ENCODE assay signal across 14 cellular contexts in genomic region chr9:16032799-16033198, GRCh38.
DNase-seq lines count a peak whose midpoint lies in the region; ATAC-seq, FAIRE-seq and TF ChIP-seq lines count a peak whose summit lies in the region.
"Had no signal": no experiment of that assay in that cellular context is flagged by ENCODE, and none has a peak within 500 bp of the region (broad histone marks: within the 10 kb centered on the region; RNA-seq: fewer than 3 reads in every experiment).

No MANE protein-coding gene starts in this region.

- no peaks in the 10 kb centered on the region for H3K79me2 ChIP-seq in HepG2 (ENCODE audit: insufficient read depth, low read length)
- no peaks in the 10 kb centered on the region for H3K79me2 ChIP-seq in SK-N-SH (ENCODE audit: insufficient read depth)

- TF ChIP-seq POLR2A in HepG2 (IDR thresholded peaks at IDR 0.05; ENCODE audit: insufficient read depth in 1 of 2, low read depth in 2 of 2, low read length in 2 of 2) (no peak), right lobe of liver (IDR thresholded peaks at IDR 0.05) (no peak), sigmoid colon (IDR thresholded peaks at IDR 0.05) (no peak)

- no peak overlapping the region for H3K27ac Mint-ChIP-seq in glutamatergic neuron (ENCODE audit: unreplicated experiment)
- no peak overlapping the region for H3K27ac Mint-ChIP-seq in activated T-helper 17 cell treated with anti-CD3 and anti-CD28 coated beads, Interleukin-2, amount 50 U/mL, for 72 hours

- H3K4me3 ChIP-seq in HepG2 (replicated peaks in 1 of 3; ENCODE audit: insufficient read depth in 1 of 3, low read depth in 2 of 3, low read length in 3 of 3) (no peak overlapping the region), right lobe of liver (no peak overlapping the region), SK-N-SH (ENCODE audit: low read depth in 2 of 2, low read length in 1 of 2) (no peak overlapping the region), sigmoid colon (no peak overlapping the region)
- H3K4me3 ChIP-seq: ascending aorta, BLaER1, esophagus squamous epithelium had no signal

- H2AFZ ChIP-seq in HepG2 (ENCODE audit: low read length) (no peak overlapping the region), SK-N-SH (ENCODE audit: low read depth) (no peak overlapping the region)

- TF ChIP-seq EP300 in HepG2 (IDR thresholded peaks at IDR 0.05; ENCODE audit: low read depth in 2 of 2, low read length in 2 of 2) (no peak), HepG2 (CRISPR knock-in tag; IDR thresholded peaks at IDR 0.05; ENCODE audit: borderline replicate concordance) (no peak), SK-N-SH (IDR thresholded peaks at IDR 0.05; ENCODE audit: borderline replicate concordance in 1 of 2, low read depth in 1 of 2, low read length in 1 of 2) (no peak), sigmoid colon (IDR thresholded peaks at IDR 0.05) (no peak)

- H3K9me3 ChIP-seq in HepG2 (ENCODE audit: low read length) (no peaks in the 10 kb centered on the region), right lobe of liver (no peaks in the 10 kb centered on the region), SK-N-SH (peaks cover 7% of the 10 kb centered on the region), sigmoid colon (no peaks in the 10 kb centered on the region)
- H3K9me3 ChIP-seq: ascending aorta, BLaER1, esophagus squamous epithelium had no signal

- intact Hi-C loops in HepG2 (cut with micrococcal nuclease; ENCODE audit: unreplicated experiment): loop anchor here (10.0 kb wide), 1 partner anchor 158 kb away; no protein-coding TSS in a partner anchor
- intact Hi-C loops in right lobe of liver (cut with DNase I): no loop called here
- intact Hi-C loops in sigmoid colon (cut with DNase I): no loop called here

- no peaks in the 10 kb centered on the region for H3K27me3 Mint-ChIP-seq in glutamatergic neuron (ENCODE audit: unreplicated experiment)
- no peaks in the 10 kb centered on the region for H3K27me3 Mint-ChIP-seq in activated T-helper 17 cell treated with anti-CD3 and anti-CD28 coated beads, Interleukin-2, amount 50 U/mL, for 72 hours

- H3K4me1 Mint-ChIP-seq in glutamatergic neuron (ENCODE audit: low read depth, unreplicated experiment): no peaks in the 10 kb centered on the region
- no peaks in the 10 kb centered on the region for H3K4me1 Mint-ChIP-seq in activated T-helper 17 cell treated with anti-CD3 and anti-CD28 coated beads, Interleukin-2, amount 50 U/mL, for 72 hours

- no TSS peak for BruUV-seq in HepG2 (replicated peaks; lab: Mats Ljungman, UMichigan)

- in situ Hi-C loops in HepG2 (cut with HindIII; ENCODE audit: extremely low pct_ligation_motif_present, low pct_unique_long_range_greater_than_20kb): no loop called here

- H3K27ac ChIP-seq in HepG2 (ENCODE audit: extremely low read length, insufficient read depth, low read length): no peak overlapping the region
- H3K27ac ChIP-seq in right lobe of liver: no peak overlapping the region
- no peak overlapping the region for H3K27ac ChIP-seq in SK-N-SH (ENCODE audit: low read depth in 2 of 2, low read length in 1 of 2)
- H3K27ac ChIP-seq in foreskin keratinocyte: no peak overlapping the region
- H3K27ac ChIP-seq in sigmoid colon: no peak overlapping the region
- H3K27ac ChIP-seq: ascending aorta, BLaER1, esophagus squamous epithelium had no signal

- H3K9ac ChIP-seq in HepG2 (ENCODE audit: insufficient read depth, low read depth, low read length) (no peak overlapping the region), SK-N-SH (no peak overlapping the region)
- H3K9ac ChIP-seq: BLaER1 had no signal

- H3K9me3 Mint-ChIP-seq in glutamatergic neuron (ENCODE audit: unreplicated experiment): peaks cover 3% of the 10 kb centered on the region
- peaks cover 5% of the 10 kb centered on the region for H3K9me3 Mint-ChIP-seq in activated T-helper 17 cell treated with anti-CD3 and anti-CD28 coated beads, Interleukin-2, amount 50 U/mL, for 72 hours

- peaks cover 8% of the 10 kb centered on the region for H3F3A ChIP-seq in SK-N-SH (replicated peaks; ENCODE audit: insufficient read depth)

- H3K27me3 ChIP-seq in HepG2 (ENCODE audit: control insufficient read depth in 1 of 2, insufficient read depth in 2 of 2, low read length in 2 of 2) (no peaks in the 10 kb centered on the region), right lobe of liver (no peaks in the 10 kb centered on the region), SK-N-SH (ENCODE audit: insufficient read depth) (no peaks in the 10 kb centered on the region), foreskin keratinocyte (no peaks in the 10 kb centered on the region), sigmoid colon (no peaks in the 10 kb centered on the region)
- H3K27me3 ChIP-seq: ascending aorta, BLaER1, esophagus squamous epithelium had no signal

- POLR2A ChIA-PET in HepG2 (lab: Yijun Ruan, JAX) (no interaction called here), SK-N-SH (lab: Yijun Ruan, JAX) (no interaction called here)

- H3K4me2 ChIP-seq in HepG2 (ENCODE audit: low read depth, low read length) (no peak overlapping the region), SK-N-SH (no peak overlapping the region)
- H3K4me2 ChIP-seq: BLaER1 had no signal

- peak; percentile 55 for ATAC-seq in HepG2
- ATAC-seq in right lobe of liver: no peak
- ATAC-seq in foreskin keratinocyte: no peak
- no peak for ATAC-seq in activated T-helper 17 cell treated with anti-CD3 and anti-CD28 coated beads, Interleukin-2, amount 50 U/mL, for 72 hours (replicated peaks)

- H3K36me3 Mint-ChIP-seq in glutamatergic neuron (ENCODE audit: unreplicated experiment): no peaks in the 10 kb centered on the region
- no peaks in the 10 kb centered on the region for H3K36me3 Mint-ChIP-seq in activated T-helper 17 cell treated with anti-CD3 and anti-CD28 coated beads, Interleukin-2, amount 50 U/mL, for 72 hours (ENCODE audit: low read depth)

- no peak for TF ChIP-seq RAD21 in HepG2 (CRISPR knock-in tag; IDR thresholded peaks at IDR 0.05)
- peak; percentile 50 for TF ChIP-seq RAD21 in SK-N-SH (IDR thresholded peaks at IDR 0.05; ENCODE audit: low read length)

- H4K20me1 ChIP-seq in HepG2 (ENCODE audit: insufficient read depth, low read length): no peaks in the 10 kb centered on the region
- no peaks in the 10 kb centered on the region for H4K20me1 ChIP-seq in SK-N-SH (ENCODE audit: insufficient read depth)
- H4K20me1 ChIP-seq: BLaER1 had no signal

- H3K9me2 ChIP-seq in SK-N-SH: no peaks in the 10 kb centered on the region

- no peak for FAIRE-seq in HepG2 (lab: Jason Lieb, UNC)

- WGBS in HepG2 (ENCODE audit: low lambda C conversion rate): 50% methylated on average over 1 of the region's 2 CpGs
- 40% methylated on average over 1 of the region's 2 CpGs for WGBS in right lobe of liver (ENCODE audit: insufficient coverage, low coverage, low lambda C conversion rate, missing lambda C conversion rate)
- WGBS in SK-N-SH (ENCODE audit: low lambda C conversion rate): 83% methylated on average over 2 of the region's 2 CpGs
- 77 to 79% methylated on average over 2 of the region's 2 CpGs for WGBS in sigmoid colon, 2 donors

- no peak overlapping the region for H3K4me3 Mint-ChIP-seq in glutamatergic neuron (ENCODE audit: unreplicated experiment)
- no peak overlapping the region for H3K4me3 Mint-ChIP-seq in activated T-helper 17 cell treated with anti-CD3 and anti-CD28 coated beads, Interleukin-2, amount 50 U/mL, for 72 hours

- DNase-seq in HepG2 (ENCODE audit: low spot score): no peak
- DNase-seq in right lobe of liver: no peak
- DNase-seq in SK-N-SH: no peak
- DNase-seq in foreskin keratinocyte: peak in 1 of 2 donors; percentile 22
- DNase-seq in sigmoid colon: no peak
- DNase-seq in glutamatergic neuron: no peak
- DNase-seq in mucosa of gallbladder (ENCODE audit: low spot score): no peak
- DNase-seq: activated CD8-positive, alpha-beta memory T cell treated with anti-CD3 and anti-CD28 coated beads, Interleukin-2, amount 50 U/mL, for 48 hours; esophagus squamous epithelium; stimulated activated CD4-positive, alpha-beta T cell treated with anti-CD3 and anti-CD28 coated beads, Interleukin-4, amount 100 ng/mL, for 4 hours; T-helper 9 cell had no signal

- CTCF ChIA-PET in HepG2 (lab: Yijun Ruan, JAX; ENCODE audit: low intra/inter-chr PET ratio, low total read pairs): no interaction called here
- CTCF ChIA-PET in SK-N-SH (lab: Yijun Ruan, JAX): no interaction called here

- H3K4me1 ChIP-seq in HepG2 (ENCODE audit: insufficient read depth, low read length) (no peaks in the 10 kb centered on the region), right lobe of liver (no peaks in the 10 kb centered on the region), SK-N-SH (ENCODE audit: control insufficient read depth in 1 of 2, insufficient read depth in 2 of 2, low read depth in 1 of 2, low read length in 1 of 2) (peaks cover 0 to 17% of the 10 kb centered on the region in 2 experiments; a peak in 2 of 4 replicates), foreskin keratinocyte (peaks cover 10% of the 10 kb centered on the region), sigmoid colon (peaks cover 0 to 10% (median 3%) of the 10 kb centered on the region in 4 donors)
- H3K4me1 ChIP-seq: ascending aorta, esophagus squamous epithelium had no signal

- H3K36me3 ChIP-seq in HepG2 (replicated peaks in 1 of 2; ENCODE audit: control insufficient read depth in 1 of 2, insufficient read depth in 2 of 2, low read length in 2 of 2) (no peaks in the 10 kb centered on the region), right lobe of liver (no peaks in the 10 kb centered on the region), SK-N-SH (replicated peaks in 1 of 2; ENCODE audit: control insufficient read depth in 1 of 2, insufficient read depth in 2 of 2, low read length in 1 of 2) (peaks cover 0 to under 1% of the 10 kb centered on the region in 2 experiments), sigmoid colon (no peaks in the 10 kb centered on the region)
- H3K36me3 ChIP-seq: ascending aorta, BLaER1, esophagus squamous epithelium had no signal

- TF ChIP-seq CTCF in HepG2 (CRISPR knock-in tag; IDR thresholded peaks at IDR 0.05): peak; percentile 37; the same call in 1 of the 2 replicates
- no peak for TF ChIP-seq CTCF in right lobe of liver (IDR thresholded peaks at IDR 0.05)
- TF ChIP-seq CTCF in SK-N-SH (IDR thresholded peaks at IDR 0.05): peak; percentile 41
- TF ChIP-seq CTCF in foreskin keratinocyte (conservative IDR thresholded peaks at IDR 0.05): peak; percentile 22
- TF ChIP-seq CTCF in sigmoid colon (IDR thresholded peaks at IDR 0.05): no peak
- no peak for TF ChIP-seq CTCF in glutamatergic neuron (IDR thresholded peaks at IDR 0.05; ENCODE audit: partially characterized antibody, unreplicated experiment)

TF ChIP-seq in HepG2, 621 proteins besides CTCF, POLR2A, EP300 and RAD21:
- TF ChIP-seq STAG1 (CRISPR knock-in tag; IDR thresholded peaks at IDR 0.05): peak; percentile 26; the same call in 1 of the 2 replicates
- no peak for TF ChIP-seq CHD4 (IDR thresholded peaks at IDR 0.05; ENCODE audit: borderline replicate concordance, low read length)

TF ChIP-seq in SK-N-SH, 30 proteins besides CTCF, POLR2A, EP300 and RAD21 (continues in another document):
- TF ChIP-seq GATA2 (CRISPR knock-in tag; IDR thresholded peaks at IDR 0.05): no peak
- TF ChIP-seq POLR2AphosphoS5 (IDR thresholded peaks at IDR 0.05; ENCODE audit: low read depth, low read length): no peak
- no peak for TF ChIP-seq GABPA (IDR thresholded peaks at IDR 0.05; ENCODE audit: low read depth)
- no peak for TF ChIP-seq CHD2 (IDR thresholded peaks at IDR 0.05; ENCODE audit: low read length, partially characterized antibody)
- no peak for TF ChIP-seq TEAD4 (IDR thresholded peaks at IDR 0.05; ENCODE audit: borderline replicate concordance, insufficient read depth)
- TF ChIP-seq FOSL2 (IDR thresholded peaks at IDR 0.05; ENCODE audit: borderline replicate concordance, low read depth): no peak

Comparison
In these comparisons a context has a peak if more than half of its experiments do, and no peak if none do; other contexts are left out.
1. CTCF ChIP-seq: peak in HepG2 (single experiment), SK-N-SH (single experiment) and foreskin keratinocyte (single experiment); none in right lobe of liver (0 of 4), sigmoid colon (0 of 4) and glutamatergic neuron (single experiment).
2. Of the 25 proteins assayed by ChIP-seq in both HepG2 and SK-N-SH: peak only in HepG2: none; only in SK-N-SH: RAD21; in both: CTCF; in neither: 23.